Comparison of ENCODE assay signal across 19 cellular contexts in the genomic region with DNA sequence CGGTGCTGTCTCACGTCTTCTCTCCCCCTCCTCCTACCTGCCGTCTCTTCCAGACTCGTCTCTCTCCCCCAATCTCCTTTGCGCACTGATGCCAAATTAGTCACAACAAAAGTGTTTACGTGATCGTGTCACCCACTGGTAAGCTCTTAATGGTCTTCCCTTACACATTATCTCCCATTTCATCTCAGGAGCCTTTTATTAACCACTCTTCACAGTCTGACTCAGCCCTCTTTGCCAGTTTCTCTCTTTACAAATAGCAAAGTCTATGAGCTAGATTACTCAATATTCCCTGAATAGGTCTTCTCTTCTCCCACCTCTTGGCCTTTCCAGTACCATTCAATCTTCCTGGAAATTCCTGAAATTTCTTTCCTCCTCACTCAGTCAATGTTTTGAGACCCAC.
DNase-seq lines count a peak whose midpoint lies in the region; ATAC-seq and TF ChIP-seq lines count a peak whose summit lies in the region.
"Had no signal": no experiment of that assay in that cellular context is flagged by ENCODE, and none has a peak within 500 bp of the region (broad histone marks: within the 10 kb centered on the region; RNA-seq: fewer than 3 reads in every experiment).

No MANE protein-coding gene starts in this region.

- H3K9me3 ChIP-seq in breast epithelium (no peaks in the 10 kb centered on the region), RWPE2 (ENCODE audit: severe bottlenecking) (peaks cover 8% of the 10 kb centered on the region)
- H3K9me3 ChIP-seq: HAP-1 had no signal

- DNase-seq in MCF 10A (ENCODE audit: unreplicated experiment), result peak; percentile 42
- no peak for DNase-seq in breast epithelium (ENCODE audit: low spot score in 2 of 2)
- DNase-seq in RWPE2 (ENCODE audit: low spot score), result no peak
- DNase-seq in iris pigment epithelial cell (ENCODE audit: low read depth), result peak; percentile 6
- DNase-seq in middle frontal gyrus (ENCODE audit: extremely low spot score, low spot score), result no peak
- DNase-seq: activated T-cell treated with anti-CD3 and anti-CD28 coated beads, Interleukin-2, amount 50 U/mL, for 48 hours; anterior cingulate cortex; DMS79 treated with DMSO at 0.1 percent for 48 hours; effector memory CD4-positive, alpha-beta T cell; hippocampal formation; midbrain; NCI-H187; stimulated activated CD4-positive, alpha-beta T cell treated with anti-CD3 and anti-CD28 coated beads, Interleukin-2, amount 100 ng/mL, for 48 hours; stimulated activated naive B cell treated with anti-CD40 and anti-IgM and Interleukin-4, amounts not matched to agents 10 μg/mL and 1 μg/mL and 100 μg/mL, for 72 hours; T-cell had no signal

- H3K36me3 ChIP-seq in breast epithelium (no peaks in the 10 kb centered on the region), RWPE2 (ENCODE audit: low read depth) (no peaks in the 10 kb centered on the region)
- H3K36me3 ChIP-seq: HAP-1 had no signal

- no TSS peak for BruUV-seq in MCF 10A (replicated peaks; lab: Mats Ljungman, UMichigan)

- H3K4me3 ChIP-seq in breast epithelium, result no peak overlapping the region
- no peak overlapping the region for H3K4me3 ChIP-seq in RWPE2 (ENCODE audit: severe bottlenecking)
- H3K4me3 ChIP-seq: HAP-1 had no signal

- H3K27me3 ChIP-seq in breast epithelium, result no peaks in the 10 kb centered on the region
- H3K27me3 ChIP-seq in RWPE2 (ENCODE audit: insufficient read depth, poor library complexity, severe bottlenecking), result no peaks in the 10 kb centered on the region

- H3K4me1 ChIP-seq in breast epithelium, result no peaks in the 10 kb centered on the region
- H3K4me1 ChIP-seq in RWPE2 (ENCODE audit: insufficient read depth, poor library complexity, severe bottlenecking), result peaks cover 21% of the 10 kb centered on the region
- H3K4me1 ChIP-seq: HAP-1 had no signal

- POLR2A ChIA-PET in MCF 10A (lab: Yijun Ruan, JAX), result interaction anchor here (0.6 to 1.0 kb wide), 2 partner anchors 27 to 78 kb away, joined by 3 read pairs; no protein-coding TSS in a partner anchor

- no peak for TF ChIP-seq CTCF in MCF 10A (IDR thresholded peaks at IDR 0.05; ENCODE audit: unreplicated experiment)
- TF ChIP-seq CTCF in breast epithelium (IDR thresholded peaks at IDR 0.05), result no peak
- no peak for TF ChIP-seq CTCF in RWPE2 (IDR thresholded peaks at IDR 0.05; ENCODE audit: poor library complexity, severe bottlenecking)

- intact Hi-C loops in MCF 10A (cut with micrococcal nuclease), result no loop called here
- intact Hi-C loops in breast epithelium (cut with DNase I; ENCODE audit: low total_unique reads), result no loop called here

- ATAC-seq in RWPE2 (ENCODE audit: low read depth) (peak; percentile 96), GM18867 (IDR thresholded peaks at IDR 0.05; ENCODE audit: unreplicated experiment) (no peak), GM19023 (IDR thresholded peaks at IDR 0.05; ENCODE audit: unreplicated experiment) (no peak), HG02870 (IDR thresholded peaks at IDR 0.05; ENCODE audit: unreplicated experiment) (no peak)
- ATAC-seq: stimulated activated naive B cell treated with anti-CD40 and anti-IgM and Interleukin-4, amounts not matched to agents 10 μg/mL and 1 μg/mL and 100 μg/mL, for 72 hours; T-cell had no signal

- CTCF ChIA-PET in MCF 10A (lab: Yijun Ruan, JAX), result interaction anchor here (0.6 kb wide), 1 partner anchor 152 kb away, joined by 3 read pairs; no protein-coding TSS in a partner anchor

- no peaks in the 10 kb centered on the region for H3K27me3 Mint-ChIP-seq in MCF 10A (ENCODE audit: insufficient read depth, unreplicated experiment)
- H3K27me3 Mint-ChIP-seq: stimulated activated naive B cell treated with anti-CD40 and anti-IgM and Interleukin-4, amounts not matched to agents 10 μg/mL and 1 μg/mL and 100 μg/mL, for 72 hours; T-cell had no signal

- H3K4me3 Mint-ChIP-seq in MCF 10A (ENCODE audit: unreplicated experiment), result no peak overlapping the region
- H3K4me3 Mint-ChIP-seq: stimulated activated naive B cell treated with anti-CD40 and anti-IgM and Interleukin-4, amounts not matched to agents 10 μg/mL and 1 μg/mL and 100 μg/mL, for 72 hours; T-cell had no signal

- H3K27ac ChIP-seq in breast epithelium, result peak overlapping the region in 1 of 2 donors; percentile 25
- H3K27ac ChIP-seq in RWPE2 (ENCODE audit: poor library complexity, severe bottlenecking), result peak overlapping the region; percentile 85

- no peak overlapping the region for H3K27ac Mint-ChIP-seq in MCF 10A (ENCODE audit: low read depth, unreplicated experiment)
- H3K27ac Mint-ChIP-seq: stimulated activated naive B cell treated with anti-CD40 and anti-IgM and Interleukin-4, amounts not matched to agents 10 μg/mL and 1 μg/mL and 100 μg/mL, for 72 hours; T-cell had no signal

- no peaks in the 10 kb centered on the region for H3K9me3 Mint-ChIP-seq in MCF 10A (ENCODE audit: unreplicated experiment)
- H3K9me3 Mint-ChIP-seq: stimulated activated naive B cell treated with anti-CD40 and anti-IgM and Interleukin-4, amounts not matched to agents 10 μg/mL and 1 μg/mL and 100 μg/mL, for 72 hours; T-cell had no signal

- no peak for TF ChIP-seq POLR2A in breast epithelium (IDR thresholded peaks at IDR 0.05)

- no peaks in the 10 kb centered on the region for H3K36me3 Mint-ChIP-seq in MCF 10A (ENCODE audit: insufficient read depth, unreplicated experiment)
- H3K36me3 Mint-ChIP-seq: stimulated activated naive B cell treated with anti-CD40 and anti-IgM and Interleukin-4, amounts not matched to agents 10 μg/mL and 1 μg/mL and 100 μg/mL, for 72 hours; T-cell had no signal

- H3K4me1 Mint-ChIP-seq in MCF 10A (ENCODE audit: insufficient read depth, unreplicated experiment), result peaks cover 5% of the 10 kb centered on the region
- H3K4me1 Mint-ChIP-seq: stimulated activated naive B cell treated with anti-CD40 and anti-IgM and Interleukin-4, amounts not matched to agents 10 μg/mL and 1 μg/mL and 100 μg/mL, for 72 hours; T-cell had no signal

Comparison
In these comparisons a context has a peak if more than half of its experiments do, and no peak if none do; other contexts are left out.
1. DNase-seq: peak in MCF 10A (single experiment) and iris pigment epithelial cell (single experiment); none in breast epithelium (0 of 2), RWPE2 (single experiment) and middle frontal gyrus (single experiment).